ENCODE assay signal across 18 cellular contexts in the genomic region with DNA sequence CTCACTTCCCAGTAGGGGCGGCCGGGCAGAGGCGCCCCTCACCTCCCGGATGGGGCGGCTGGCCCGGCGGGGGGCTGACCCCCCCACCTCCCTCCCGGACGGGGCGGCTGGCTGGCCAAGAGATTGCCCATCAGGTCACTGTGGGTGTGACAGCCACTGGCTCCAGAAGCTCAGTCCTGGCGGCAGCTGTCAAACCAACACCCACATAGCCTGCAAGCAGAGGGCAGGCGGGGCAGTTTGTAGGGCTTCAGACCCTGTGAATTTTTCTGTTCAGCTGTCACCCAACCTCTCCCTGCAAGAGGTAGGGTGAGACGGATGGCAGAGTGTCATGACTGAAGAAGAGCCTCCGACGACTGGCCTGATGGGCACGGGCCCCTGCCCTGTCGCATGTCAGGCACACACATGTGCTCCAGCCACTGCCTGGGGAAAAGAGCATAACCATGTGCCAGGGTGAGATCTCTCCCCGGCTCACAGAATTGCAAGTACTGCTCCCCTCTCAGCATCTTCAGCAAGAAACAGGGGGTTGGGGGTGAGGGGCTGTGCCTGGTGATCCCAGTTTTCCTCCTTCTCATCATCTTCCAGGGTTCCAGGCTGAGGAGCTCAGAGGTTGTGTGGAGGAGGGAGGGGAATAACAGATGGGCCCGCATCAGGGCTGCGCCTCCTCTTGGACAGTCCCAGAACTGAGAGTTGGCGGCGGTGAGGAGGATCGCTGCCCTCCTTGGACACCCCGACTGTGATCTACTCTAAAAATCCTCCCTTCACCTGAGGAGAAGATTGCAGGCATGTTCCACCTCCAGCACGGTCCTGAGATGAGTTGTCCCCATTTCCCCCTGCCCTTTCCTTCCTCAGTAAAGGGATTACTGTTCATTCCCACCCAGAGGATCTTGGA. TPM values are rescaled to one million over a fixed set of nuclear protein-coding genes. Genes with fewer than 3 reads are reported as not detected.
DNase-seq lines count a peak whose midpoint lies in the region; ATAC-seq, FAIRE-seq and TF ChIP-seq lines count a peak whose summit lies in the region.
"Had no signal": no experiment of that assay in that cellular context is flagged by ENCODE, and none has a peak within 500 bp of the region (broad histone marks: within the 10 kb centered on the region; RNA-seq: fewer than 3 reads in every experiment).

No MANE protein-coding gene starts in this region.

- no peaks in the 10 kb centered on the region for H3K36me3 ChIP-seq in DOHH2 (ENCODE audit: control insufficient read depth, low read length)
- no peaks in the 10 kb centered on the region for H3K36me3 ChIP-seq in Panc1 (ENCODE audit: control insufficient read depth, insufficient read depth, low read length)
- H3K36me3 ChIP-seq in keratinocyte (ENCODE audit: control insufficient read depth in 2 of 2, extremely low read depth in 1 of 2, insufficient read depth in 2 of 2, low read length in 2 of 2) = no peaks in the 10 kb centered on the region
- no peaks in the 10 kb centered on the region for H3K36me3 ChIP-seq in small intestine (ENCODE audit: control insufficient read depth in 2 of 2, insufficient read depth in 2 of 2, low read length in 2 of 2)
- H3K36me3 ChIP-seq: MG63, neutrophil had no signal

- H3K9me1 ChIP-seq in keratinocyte (ENCODE audit: control insufficient read depth, extremely low read depth, insufficient read depth, low read length) = no peaks in the 10 kb centered on the region

- H3K27ac ChIP-seq in DOHH2 (ENCODE audit: low read depth, low read length) (no peak overlapping the region), Panc1 (ENCODE audit: low read length) (no peak overlapping the region), keratinocyte (ENCODE audit: control insufficient read depth, insufficient read depth, low read length) (no peak overlapping the region), small intestine (ENCODE audit: low read depth in 1 of 2, low read length in 1 of 2) (no peak overlapping the region)
- H3K27ac ChIP-seq: epithelial cell of prostate, GM23248, neutrophil, SK-N-MC, skin epidermis, VCaP had no signal

- no peaks in the 10 kb centered on the region for H3K9me2 ChIP-seq in DOHH2 (replicated peaks; ENCODE audit: control insufficient read depth, low read length)

- dilution Hi-C loops in keratinocyte (cut with MboI; ENCODE audit: extremely low pct_ligation_motif_present, low sequenced_read_pairs) = no loop called here

- H3K4me1 ChIP-seq in DOHH2 (ENCODE audit: control insufficient read depth, low read length) (no peaks in the 10 kb centered on the region), Panc1 (ENCODE audit: control insufficient read depth, insufficient read depth, low read length) (no peaks in the 10 kb centered on the region), keratinocyte (ENCODE audit: control insufficient read depth, extremely low read depth, insufficient read depth, low read length) (peaks cover 8% of the 10 kb centered on the region), small intestine (ENCODE audit: control insufficient read depth in 2 of 2, insufficient read depth in 1 of 2, low read depth in 1 of 2, low read length in 1 of 2) (no peaks in the 10 kb centered on the region)

- H4K20me1 ChIP-seq in DOHH2 (ENCODE audit: control insufficient read depth, insufficient read depth, low read depth, low read length) (no peaks in the 10 kb centered on the region), keratinocyte (ENCODE audit: control insufficient read depth, extremely low read depth, insufficient read depth, low read length) (no peaks in the 10 kb centered on the region)

- H3K27me3 ChIP-seq in DOHH2 (ENCODE audit: control insufficient read depth, low read length) (peaks cover 24% of the 10 kb centered on the region), Panc1 (ENCODE audit: control insufficient read depth, insufficient read depth, low read length) (no peaks in the 10 kb centered on the region), keratinocyte (ENCODE audit: control insufficient read depth, extremely low read depth, insufficient read depth, low read length) (no peaks in the 10 kb centered on the region), small intestine (ENCODE audit: control insufficient read depth in 2 of 2, insufficient read depth in 2 of 2, low read length in 2 of 2) (no peaks in the 10 kb centered on the region)
- H3K27me3 ChIP-seq: MG63 had no signal

- peak; percentile 41 for TF ChIP-seq CTCF in DOHH2 (IDR thresholded peaks at IDR 0.05; ENCODE audit: low read depth, low read length, poor library complexity, severe bottlenecking)
- no peak for TF ChIP-seq CTCF in Panc1 (IDR thresholded peaks at IDR 0.05)
- TF ChIP-seq CTCF in keratinocyte (optimal IDR thresholded peaks at IDR 0.05 in 1 of 3, IDR thresholded peaks at IDR 0.05 in 1 of 3, conservative IDR thresholded peaks at IDR 0.05 in 1 of 3; ENCODE audit: extremely low read depth in 1 of 3, insufficient read depth in 2 of 3, low read length in 3 of 3) = peak; percentile 10 to 24 (median 15)

- peak; percentile 62 for ATAC-seq in Panc1

- intact Hi-C loops in Panc1 (cut with micrococcal nuclease; ENCODE audit: unreplicated experiment) = no loop called here

- CTCF ChIA-PET in Panc1 (lab: Charles Lee) = interaction anchor here (0.6 to 1.0 kb wide), 2 partner anchors 11 to 226 kb away, joined by 3 to 10 read pairs; no protein-coding TSS in a partner anchor

- FAIRE-seq in keratinocyte (lab: Jason Lieb, UNC) = no peak
- no peak for FAIRE-seq in small intestine (lab: Jason Lieb, UNC)
- no peak for FAIRE-seq in RCC 7860 (lab: Jason Lieb, UNC)

- no peaks in the 10 kb centered on the region for H3F3A ChIP-seq in DOHH2 (ENCODE audit: control insufficient read depth, insufficient read depth)

- in situ Hi-C loops in Panc1 (cut with HindIII; ENCODE audit: low pct_unique_long_range_greater_than_20kb, low sequenced_read_pairs) = no loop called here

- H2AFZ ChIP-seq in keratinocyte (ENCODE audit: control insufficient read depth, low read length) = no peak overlapping the region
- H2AFZ ChIP-seq: GM23248 had no signal

- no peak overlapping the region for H3K4me3 ChIP-seq in DOHH2 (ENCODE audit: low read length)
- no peak overlapping the region for H3K4me3 ChIP-seq in Panc1 (ENCODE audit: low read depth in 2 of 2, low read length in 2 of 2)
- H3K4me3 ChIP-seq in keratinocyte (ENCODE audit: control insufficient read depth in 2 of 3, extremely low read depth in 1 of 3, insufficient read depth in 2 of 3, low read depth in 1 of 3, low read length in 3 of 3) = no peak overlapping the region
- no peak overlapping the region for H3K4me3 ChIP-seq in small intestine (ENCODE audit: low read depth in 1 of 2, low read length in 2 of 2)
- H3K4me3 ChIP-seq: GM23248, lung, MG63, SK-N-MC, skin epidermis had no signal

- no TSS peak for BruUV-seq in Panc1 (replicated peaks; lab: Mats Ljungman, UMichigan)

- no peak overlapping the region for H3K9ac ChIP-seq in keratinocyte (ENCODE audit: control insufficient read depth, extremely low read depth, insufficient read depth, low read length)
- H3K9ac ChIP-seq: GM23248 had no signal

- WGBS in small intestine, 3 donors = 80 to 83% (median 82%) methylated on average over 22 to 25 of the region's 25 CpGs

- H3K79me2 ChIP-seq in DOHH2 (ENCODE audit: control insufficient read depth, low read length) (no peaks in the 10 kb centered on the region), keratinocyte (ENCODE audit: control insufficient read depth, insufficient read depth, low read length) (no peaks in the 10 kb centered on the region)

- DNase-seq in Panc1 (ENCODE audit: low read depth, low spot score) (no peak), keratinocyte (ENCODE audit: low read depth, low spot score) (no peak), midbrain (lab: John Stamatoyannopoulos, UW) (no peak), small intestine (no peak), RCC 7860 (ENCODE audit: low spot score) (no peak)
- DNase-seq: activated CD8-positive, alpha-beta memory T cell treated with anti-CD3 and anti-CD28 coated beads, Interleukin-2, amount 50 U/mL, for 48 hours; C1 segment of cervical spinal cord; cerebellar nuclear complex; GM23248; hippocampal formation; MG63 had no signal

- POLR2A ChIA-PET in Panc1 (lab: Charles Lee) = no interaction called here

- H3K4me2 ChIP-seq in DOHH2 (ENCODE audit: low read length) (no peak overlapping the region), keratinocyte (ENCODE audit: control insufficient read depth, extremely low read depth, insufficient read depth, low read depth, low read length) (no peak overlapping the region)

- H3K9me3 ChIP-seq in DOHH2 (ENCODE audit: control insufficient read depth, insufficient read depth, low read length) = no peaks in the 10 kb centered on the region
- H3K9me3 ChIP-seq in Panc1 (ENCODE audit: control insufficient read depth, insufficient read depth, low read depth, low read length) = no peaks in the 10 kb centered on the region
- H3K9me3 ChIP-seq in keratinocyte (ENCODE audit: control insufficient read depth, low read depth, low read length) = no peaks in the 10 kb centered on the region
- no peaks in the 10 kb centered on the region for H3K9me3 ChIP-seq in small intestine (ENCODE audit: control insufficient read depth, low read depth)
- H3K9me3 ChIP-seq: MG63, neutrophil had no signal

RNA-seq across cellular contexts. Expression of gene PRPH, which starts 11.2 kb away (rescaled TPM):
- total RNA-seq in Panc1 (2021; ENCODE audit: unreplicated experiment) = 0.39 TPM
- 1.6 TPM for polyA plus RNA-seq in Panc1 (2012; ENCODE audit: insufficient read length)
- polyA plus RNA-seq in keratinocyte (0.05 to 0.11 TPM (median 0.08 TPM) in 3 replicates), small intestine (10 to 100 TPM in 1 of 3 donors, not detected in 2; 89.9 TPM)
- polyA plus RNA-seq in keratinocyte (2011; ENCODE audit: low read depth) = not detected
- polyA plus RNA-seq in keratinocyte (2011; cell fraction: cytosol; rRNA removed) = not detected in 2 replicates
- 0.10 TPM in 1 of 2 replicates, not detected in the other for polyA plus RNA-seq in keratinocyte (2011; cell fraction: nucleus; rRNA removed)
- not detected in 2 replicates for polyA plus RNA-seq in keratinocyte (2012; ENCODE audit: low replicate concordance)
- not detected in 3 replicates for polyA minus RNA-seq in keratinocyte
- not detected for polyA minus RNA-seq in keratinocyte (2011; cell fraction: cytosol; rRNA and poly(A)+ RNA removed)
- polyA minus RNA-seq in keratinocyte (2011; cell fraction: nucleus; rRNA and poly(A)+ RNA removed) = not detected in 2 replicates
- total RNA-seq: GM23248 had no signal
- polyA plus RNA-seq: GM23248 had no signal

RNA-seq across cellular contexts. Expression of gene TUBA1C, which starts 18.9 kb away (rescaled TPM):
- 524 TPM for total RNA-seq in Panc1 (2021; ENCODE audit: unreplicated experiment)
- polyA plus RNA-seq in Panc1 (2012; ENCODE audit: insufficient read length) = 438 TPM
- polyA plus RNA-seq in keratinocyte (1,709 to 2,744 TPM (median 1,922 TPM) in 3 replicates), small intestine (100 to 1,000 TPM; 339 to 556 (median 447) TPM)
- 114 TPM for polyA plus RNA-seq in keratinocyte (2011; ENCODE audit: low read depth)
- polyA plus RNA-seq in keratinocyte (2011; cell fraction: cytosol; rRNA removed) = 1,615 and 1,811 TPM in 2 replicates
- polyA plus RNA-seq in keratinocyte (2011; cell fraction: nucleus; rRNA removed) = 1,728 and 2,016 TPM in 2 replicates
- 503 and 904 TPM in 2 replicates for polyA plus RNA-seq in keratinocyte (2012; ENCODE audit: low replicate concordance)
- 2,940 to 3,265 TPM (median 3,131 TPM) in 3 replicates for polyA minus RNA-seq in keratinocyte
- 727 TPM for polyA minus RNA-seq in keratinocyte (2011; cell fraction: cytosol; rRNA and poly(A)+ RNA removed)
- polyA minus RNA-seq in keratinocyte (2011; cell fraction: nucleus; rRNA and poly(A)+ RNA removed) = 648 and 768 TPM in 2 replicates

RNA-seq across cellular contexts. Expression of gene TROAP, which starts 39.3 kb away (rescaled TPM):
- total RNA-seq in Panc1 (2021; ENCODE audit: unreplicated experiment) = 50.0 TPM
- polyA plus RNA-seq in Panc1 (2012; ENCODE audit: insufficient read length) = 17.3 TPM
- polyA plus RNA-seq in keratinocyte (1.7 to 14.1 TPM (median 12.7 TPM) in 3 replicates), small intestine (10 to 100 TPM in 1 of 3 donors, 1 to 10 TPM in 1, not detected in 1; 1.3 to 29.5 TPM)
- not detected for polyA plus RNA-seq in keratinocyte (2011; ENCODE audit: low read depth)
- 3.6 and 4.6 TPM in 2 replicates for polyA plus RNA-seq in keratinocyte (2011; cell fraction: cytosol; rRNA removed)
- polyA plus RNA-seq in keratinocyte (2011; cell fraction: nucleus; rRNA removed) = 5.6 and 6.0 TPM in 2 replicates
- polyA plus RNA-seq in keratinocyte (2012; ENCODE audit: low replicate concordance) = 0.21 and 13.6 TPM in 2 replicates
- polyA minus RNA-seq in keratinocyte = 1.7 to 20.5 TPM (median 5.5 TPM) in 3 replicates
- polyA minus RNA-seq in keratinocyte (2011; cell fraction: cytosol; rRNA and poly(A)+ RNA removed) = 4.0 TPM
- 1.8 and 4.6 TPM in 2 replicates for polyA minus RNA-seq in keratinocyte (2011; cell fraction: nucleus; rRNA and poly(A)+ RNA removed)

RNA-seq across cellular contexts. Expression of gene C1QL4, which starts 53.2 kb away (rescaled TPM):
- 2.1 TPM for total RNA-seq in Panc1 (2021; ENCODE audit: unreplicated experiment)
- 3.2 TPM for polyA plus RNA-seq in Panc1 (2012; ENCODE audit: insufficient read length)
- 0.07 to 0.10 TPM (median 0.09 TPM) in 3 replicates for polyA plus RNA-seq in keratinocyte
- not detected for polyA plus RNA-seq in keratinocyte (2011; ENCODE audit: low read depth)
- polyA plus RNA-seq in keratinocyte (2011; cell fraction: cytosol; rRNA removed) = 0.08 TPM in 1 of 2 replicates, not detected in the other
- 0.10 and 0.12 TPM in 2 replicates for polyA plus RNA-seq in keratinocyte (2011; cell fraction: nucleus; rRNA removed)
- polyA plus RNA-seq in keratinocyte (2012; ENCODE audit: low replicate concordance) = 0.38 TPM in 1 of 2 replicates, not detected in the other
- polyA minus RNA-seq in keratinocyte = not detected in 3 replicates
- not detected for polyA minus RNA-seq in keratinocyte (2011; cell fraction: cytosol; rRNA and poly(A)+ RNA removed)
- polyA minus RNA-seq in keratinocyte (2011; cell fraction: nucleus; rRNA and poly(A)+ RNA removed) = not detected in 2 replicates
- under 1 TPM in 1 of 3 donors, not detected in 2; 0.07 TPM for polyA plus RNA-seq in small intestine
- total RNA-seq: GM23248, lung had no signal
- polyA plus RNA-seq: GM23248 had no signal
